In the genomic region with DNA sequence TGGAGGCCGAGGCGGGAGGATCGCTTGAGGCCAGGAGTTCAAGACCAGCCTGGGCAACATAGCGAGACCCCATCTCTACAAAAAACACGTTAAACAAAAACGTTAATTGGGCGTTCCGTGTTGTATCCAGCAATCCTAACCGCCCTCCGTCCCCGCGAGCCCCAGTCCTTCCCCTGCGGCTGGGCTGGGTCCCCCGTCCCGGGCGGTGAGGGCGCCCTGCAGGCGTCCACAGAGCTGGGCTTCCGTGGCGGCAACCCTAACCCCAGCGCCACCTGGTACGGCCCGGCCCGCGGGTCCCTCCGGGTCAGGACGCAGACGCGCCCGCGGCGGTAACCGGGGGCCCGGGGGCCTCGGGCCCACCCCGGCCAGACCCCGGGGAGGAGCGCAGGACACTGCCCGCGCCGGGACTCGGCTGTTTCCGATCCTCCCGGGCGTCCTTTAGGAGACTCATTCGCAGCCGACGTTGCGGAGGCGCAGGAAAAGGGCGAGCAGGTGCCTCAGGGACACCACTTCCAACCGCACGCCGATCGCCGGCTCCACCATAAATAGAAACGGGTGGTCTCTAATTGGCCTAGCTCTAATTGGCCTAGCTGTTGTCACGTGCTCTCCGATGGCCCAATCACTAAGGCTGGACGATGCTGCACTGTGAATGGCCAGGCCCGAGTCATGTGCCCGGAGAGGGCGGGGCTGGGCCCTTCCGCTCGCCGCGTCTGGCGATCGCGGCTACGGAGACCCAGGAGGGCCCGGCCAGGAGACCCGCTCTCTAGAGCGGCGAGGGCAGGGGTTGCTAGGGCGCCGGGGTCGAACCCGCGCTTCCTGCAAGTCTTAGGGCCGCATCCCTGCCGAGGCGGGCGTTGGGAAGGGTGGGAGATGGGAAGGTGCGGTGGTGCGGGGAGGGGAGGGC, we compare ENCODE assay signal across 9 cellular contexts. TPM values are rescaled to one million over a fixed set of nuclear protein-coding genes. Genes with fewer than 3 reads are reported as not detected.
A peak's percentile ranks its signal among the peaks of the same experiment; 100 is the strongest.
DNase-seq lines count a peak whose midpoint lies in the region; ATAC-seq, FAIRE-seq and TF ChIP-seq lines count a peak whose summit lies in the region.
"Had no signal": no experiment of that assay in that cellular context is flagged by ENCODE, and none has a peak within 500 bp of the region (broad histone marks: within the 10 kb centered on the region; RNA-seq: fewer than 3 reads in every experiment).

No MANE protein-coding gene starts in this region.

- FAIRE-seq in kidney (lab: Jason Lieb, UNC), result peak; percentile 35
- FAIRE-seq: colon had no signal

- peak; percentile 85 for ATAC-seq in HG03378 (IDR thresholded peaks at IDR 0.05; ENCODE audit: unreplicated experiment)

- TF ChIP-seq CTCF in kidney (IDR thresholded peaks at IDR 0.05; ENCODE audit: borderline replicate concordance, extremely low read depth, insufficient read depth), result no peak

- intact Hi-C loops in kidney (cut with DNase I), result no loop called here

- H3K9ac ChIP-seq in kidney (ENCODE audit: low read length in 2 of 2), result peak overlapping the region; percentile 61 to 83

- DNase-seq in AML-193 (lab: John Stamatoyannopoulos, UW), result peak; percentile 99
- peak; percentile 98 for DNase-seq in NCI-H446 treated with DMSO at 0.1 percent for 48 hours (lab: John Stamatoyannopoulos, UW)
- peak; percentile 89 for DNase-seq in activated CD4-positive, CD25-positive, alpha-beta regulatory T cell treated with anti-CD3 and anti-CD28 coated beads, Interleukin-2, amount 50 U/mL, for 72 hours
- peak; percentile 99 for DNase-seq in cerebellum (ENCODE audit: low spot score)
- peak; percentile 99 for DNase-seq in kidney
- peak; percentile 82 to 85 for DNase-seq in stimulated activated CD4-positive, alpha-beta T cell treated with anti-CD3 and anti-CD28 coated beads, Interleukin-15, amount 100 ng/mL, for 1 hour (ENCODE audit: low read depth in 1 of 2, low spot score in 1 of 2)

- H3K4me3 ChIP-seq in kidney (ENCODE audit: low read length in 2 of 2), result peak overlapping the region; percentile 65 to 77

- no peaks in the 10 kb centered on the region for H3K36me3 ChIP-seq in kidney (ENCODE audit: control insufficient read depth in 1 of 2, insufficient read depth in 2 of 2, low read length in 2 of 2)

- peak overlapping the region; percentile 98 to 99 for H3K27ac ChIP-seq in kidney (ENCODE audit: low read depth in 2 of 2, low read length in 2 of 2)

- peak; percentile 90 for TF ChIP-seq POLR2A in GM19099 (IDR thresholded peaks at IDR 0.05; ENCODE audit: extremely low read depth, insufficient read length, low read depth)

- H3K9me3 ChIP-seq in kidney (ENCODE audit: control insufficient read depth in 1 of 2, low read length in 2 of 2), result no peaks in the 10 kb centered on the region

- peaks cover 25 to 26% of the 10 kb centered on the region in 2 donors for H3K4me1 ChIP-seq in kidney (ENCODE audit: control insufficient read depth in 1 of 2, insufficient read depth in 1 of 2, low read depth in 1 of 2, low read length in 2 of 2)

RNA-seq across cellular contexts. Expression of gene CSNK1D, which starts 19.0 kb away (rescaled TPM):
- 45.1 TPM for total RNA-seq in cerebellum
- 160 TPM for total RNA-seq in kidney
- polyA plus RNA-seq in kidney (ENCODE audit: insufficient read depth, low read depth, low replicate concordance), result 69.7 TPM

RNA-seq across cellular contexts. Expression of gene CD7, which starts 24.9 kb away (rescaled TPM):
- not detected for total RNA-seq in cerebellum
- 9.2 TPM for total RNA-seq in kidney
- 1.0 TPM for polyA plus RNA-seq in kidney (ENCODE audit: insufficient read depth, low read depth, low replicate concordance)

RNA-seq across cellular contexts. Expression of gene SECTM1, which starts 41.1 kb away (rescaled TPM):
- total RNA-seq in cerebellum, result 3.4 TPM
- total RNA-seq in kidney, result 87.5 TPM
- 15.4 TPM for polyA plus RNA-seq in kidney (ENCODE audit: insufficient read depth, low read depth, low replicate concordance)

Comparison
In these comparisons a context has a peak if more than half of its experiments do, and no peak if none do; other contexts are left out.
1. Peak in every context shown above with its lines: DNase-seq, ATAC-seq, H3K4me3 ChIP-seq and H3K27ac ChIP-seq.
2. RNA of gene CD7, which starts 24.9 kb away (total RNA-seq): 9.2 TPM in kidney (single experiment); not detected in cerebellum (single experiment); every median in the first group is over 10 times any median in the second.
3. RNA of gene SECTM1, which starts 41.1 kb away (total RNA-seq): 87.5 TPM in kidney (single experiment); 3.4 TPM in cerebellum (single experiment); every median in the first group is over 10 times any median in the second.